ENCODE assay signal across 9 cellular contexts in genomic region chrX:140733766-140734342, GRCh38. TPM values are rescaled to one million over a fixed set of nuclear protein-coding genes. Genes with fewer than 3 reads are reported as not detected.
DNase-seq lines count a peak whose midpoint lies in the region; ATAC-seq and TF ChIP-seq lines count a peak whose summit lies in the region.
"Had no signal": no experiment of that assay in that cellular context is flagged by ENCODE, and none has a peak within 500 bp of the region (broad histone marks: within the 10 kb centered on the region; RNA-seq: fewer than 3 reads in every experiment).

No MANE protein-coding gene starts in this region.

- H3K4me1 ChIP-seq in SJCRH30 (no peaks in the 10 kb centered on the region), esophagus squamous epithelium (no peaks in the 10 kb centered on the region)

- H3K27me3 ChIP-seq in SJCRH30 = no peaks in the 10 kb centered on the region
- H3K27me3 ChIP-seq in esophagus squamous epithelium = no peaks in the 10 kb centered on the region

- H3K36me3 ChIP-seq in SJCRH30 = no peaks in the 10 kb centered on the region
- H3K36me3 ChIP-seq in esophagus squamous epithelium = no peaks in the 10 kb centered on the region

- WGBS in esophagus squamous epithelium, 2 donors = 25 to 27% methylated on average over 10 of the region's 10 CpGs

- no peak overlapping the region for H3K4me3 Mint-ChIP-seq in osteocyte (ENCODE audit: unreplicated experiment)
- H3K4me3 Mint-ChIP-seq: activated naive CD8-positive, alpha-beta T cell treated with anti-CD3 and anti-CD28 coated beads, Interleukin-2, amount 10 ng/mL, durations not matched to agents 7 days and 5 days had no signal

- TF ChIP-seq CTCF in esophagus squamous epithelium (IDR thresholded peaks at IDR 0.05) (peak; percentile 34 to 71 (median 52)), osteocyte (IDR thresholded peaks at IDR 0.05) (peak; percentile 94)

- H3K4me3 ChIP-seq in SJCRH30 (no peak overlapping the region), esophagus squamous epithelium (no peak overlapping the region)

- H3K27ac ChIP-seq in SJCRH30 (no peak overlapping the region), esophagus squamous epithelium (no peak overlapping the region)

- peak; percentile 94 for ATAC-seq in GM19395 (IDR thresholded peaks at IDR 0.05; ENCODE audit: unreplicated experiment)

- intact Hi-C loops in esophagus squamous epithelium (cut with DNase I) = no loop called here

- DNase-seq in NCI-H1417 (lab: John Stamatoyannopoulos, UW) (peak; percentile 9 to 70 (median 21)), NCI-H1417 treated with DMSO at 0.1 percent for 48 hours (lab: John Stamatoyannopoulos, UW) (no peak), HK-2 (ENCODE audit: unreplicated experiment) (peak; percentile 5), SJCRH30 (peak; percentile 8 to 54), esophagus squamous epithelium (lab: John Stamatoyannopoulos, UW) (no peak), osteocyte (ENCODE audit: extremely low spot score, unreplicated experiment) (no peak), activated gamma-delta T cell (lab: John Stamatoyannopoulos, UW) (no peak)
- DNase-seq: activated naive CD8-positive, alpha-beta T cell treated with anti-CD3 and anti-CD28 coated beads, Interleukin-2, amount 10 ng/mL, durations not matched to agents 7 days and 5 days had no signal

- no peaks in the 10 kb centered on the region for H3K27me3 Mint-ChIP-seq in osteocyte (ENCODE audit: unreplicated experiment)
- H3K27me3 Mint-ChIP-seq: activated naive CD8-positive, alpha-beta T cell treated with anti-CD3 and anti-CD28 coated beads, Interleukin-2, amount 10 ng/mL, durations not matched to agents 7 days and 5 days had no signal

- H3K9me3 ChIP-seq in SJCRH30 (replicated peaks) (no peaks in the 10 kb centered on the region), esophagus squamous epithelium (no peaks in the 10 kb centered on the region)

- H3K27ac Mint-ChIP-seq in osteocyte (ENCODE audit: unreplicated experiment) = no peak overlapping the region
- H3K27ac Mint-ChIP-seq: activated naive CD8-positive, alpha-beta T cell treated with anti-CD3 and anti-CD28 coated beads, Interleukin-2, amount 10 ng/mL, durations not matched to agents 7 days and 5 days had no signal

- H3K36me3 Mint-ChIP-seq in osteocyte (ENCODE audit: unreplicated experiment) = no peaks in the 10 kb centered on the region
- H3K36me3 Mint-ChIP-seq: activated naive CD8-positive, alpha-beta T cell treated with anti-CD3 and anti-CD28 coated beads, Interleukin-2, amount 10 ng/mL, durations not matched to agents 7 days and 5 days had no signal

- TF ChIP-seq POLR2A in esophagus squamous epithelium (IDR thresholded peaks at IDR 0.05) = no peak

- no peaks in the 10 kb centered on the region for H3K9me3 Mint-ChIP-seq in osteocyte (ENCODE audit: unreplicated experiment)
- H3K9me3 Mint-ChIP-seq: activated naive CD8-positive, alpha-beta T cell treated with anti-CD3 and anti-CD28 coated beads, Interleukin-2, amount 10 ng/mL, durations not matched to agents 7 days and 5 days had no signal

- H3K4me1 Mint-ChIP-seq in osteocyte (ENCODE audit: unreplicated experiment) = no peaks in the 10 kb centered on the region
- H3K4me1 Mint-ChIP-seq: activated naive CD8-positive, alpha-beta T cell treated with anti-CD3 and anti-CD28 coated beads, Interleukin-2, amount 10 ng/mL, durations not matched to agents 7 days and 5 days had no signal

RNA-seq across cellular contexts. Expression of gene LINC00632, which starts 24.3 kb away (rescaled TPM):
- 1.8 and 3.8 TPM in 2 replicates for total RNA-seq in SJCRH30 (2014; rRNA removed; shearing (Covaris generic))
- total RNA-seq in esophagus squamous epithelium = 10 to 100 TPM in 1 of 4 donors, 1 to 10 TPM in 2, under 1 TPM in 1; 0.83 to 17.0 (median 4.0) TPM
- total RNA-seq in osteocyte = 266 and 291 TPM in 2 replicates
- total RNA-seq: activated naive CD8-positive, alpha-beta T cell treated with anti-CD3 and anti-CD28 coated beads, Interleukin-2, amount 10 ng/mL, durations not matched to agents 7 days and 5 days had no signal

Comparison
In these comparisons a context has a peak if more than half of its experiments do, and no peak if none do; other contexts are left out.
1. DNase-seq: peak in NCI-H1417 (3 of 3), HK-2 (single experiment) and SJCRH30 (2 of 2); none in NCI-H1417 treated with DMSO at 0.1 percent for 48 hours (single experiment), esophagus squamous epithelium (single experiment), osteocyte (single experiment) and activated gamma-delta T cell (single experiment).
2. RNA of gene LINC00632, which starts 24.3 kb away (total RNA-seq): 266 to 291 TPM in osteocyte; 0.83 to 17.0 TPM in esophagus squamous epithelium and 1.8 to 3.8 TPM in SJCRH30; every median in the first group is over 10 times any median in the second.